In genomic region chr10:132684164-132684891, GRCh38 we compare ENCODE assay signal across 8 cellular contexts.
A peak's percentile ranks its signal among the peaks of the same experiment; 100 is the strongest.
DNase-seq lines count a peak whose midpoint lies in the region; ATAC-seq, FAIRE-seq and TF ChIP-seq lines count a peak whose summit lies in the region.

No MANE protein-coding gene starts in this region.

- H3K4me3 ChIP-seq in fibroblast of the aortic adventitia (ENCODE audit: low read depth, low read length): no peak overlapping the region

- peak; percentile 69 for ATAC-seq in HG03097 (IDR thresholded peaks at IDR 0.05; ENCODE audit: low FRiP score, unreplicated experiment)
- ATAC-seq in stimulated activated effector memory CD8-positive, alpha-beta T cell treated with anti-CD3 and anti-CD28 coated beads, Interleukin-12 subunit alpha, Interleukin-12 subunit beta, amount 100 ng/mL, for 72 hours: peak; percentile 99

- peaks cover 38% of the 10 kb centered on the region for H3K4me1 Mint-ChIP-seq in stimulated activated effector memory CD8-positive, alpha-beta T cell treated with anti-CD3 and anti-CD28 coated beads, Interleukin-12 subunit alpha, Interleukin-12 subunit beta, amount 100 ng/mL, for 72 hours

- TF ChIP-seq POLR2A in GM12891 (IDR thresholded peaks at IDR 0.05; ENCODE audit: low read depth, low read length): no peak

- no peak overlapping the region for H3K4me3 Mint-ChIP-seq in stimulated activated effector memory CD8-positive, alpha-beta T cell treated with anti-CD3 and anti-CD28 coated beads, Interleukin-12 subunit alpha, Interleukin-12 subunit beta, amount 100 ng/mL, for 72 hours

- TF ChIP-seq CTCF in fibroblast of the aortic adventitia (IDR thresholded peaks at IDR 0.05; ENCODE audit: insufficient read depth, low read length): no peak

- H3K36me3 Mint-ChIP-seq in stimulated activated effector memory CD8-positive, alpha-beta T cell treated with anti-CD3 and anti-CD28 coated beads, Interleukin-12 subunit alpha, Interleukin-12 subunit beta, amount 100 ng/mL, for 72 hours: no peaks in the 10 kb centered on the region

- DNase-seq in GM12891 (ENCODE audit: insufficient read length, low spot score) (no peak), fibroblast of the aortic adventitia (ENCODE audit: low read depth) (peak; percentile 10), nucleus accumbens (lab: John Stamatoyannopoulos, UW) (no peak), SIG-M5 (lab: John Stamatoyannopoulos, UW) (no peak), NCI-H2196 treated with DMSO at 0.1 percent for 48 hours (lab: John Stamatoyannopoulos, UW; ENCODE audit: unreplicated experiment) (no peak)
- DNase-seq in activated CD4-positive, CD25-positive, alpha-beta regulatory T cell treated with anti-CD3 and anti-CD28 coated beads, Interleukin-2, amount 50 U/mL, for 72 hours: peak; percentile 39
- peak; percentile 14 to 51 for DNase-seq in stimulated activated effector memory CD8-positive, alpha-beta T cell treated with anti-CD3 and anti-CD28 coated beads, Interleukin-12 subunit alpha, Interleukin-12 subunit beta, amount 100 ng/mL, for 72 hours (ENCODE audit: low spot score in 2 of 2)

- H3K9me3 Mint-ChIP-seq in stimulated activated effector memory CD8-positive, alpha-beta T cell treated with anti-CD3 and anti-CD28 coated beads, Interleukin-12 subunit alpha, Interleukin-12 subunit beta, amount 100 ng/mL, for 72 hours: no peaks in the 10 kb centered on the region

- FAIRE-seq in GM12891 (lab: Jason Lieb, UNC): peak; percentile 80

- H3K27ac Mint-ChIP-seq in stimulated activated effector memory CD8-positive, alpha-beta T cell treated with anti-CD3 and anti-CD28 coated beads, Interleukin-12 subunit alpha, Interleukin-12 subunit beta, amount 100 ng/mL, for 72 hours: peak overlapping the region; percentile 60

TF ChIP-seq in GM12891, 5 proteins besides CTCF, POLR2A, EP300 and RAD21:
- TF ChIP-seq POU2F2 (IDR thresholded peaks at IDR 0.05; ENCODE audit: low read depth, low read length) (no peak), SPI1 (IDR thresholded peaks at IDR 0.05; ENCODE audit: low read depth, low read length) (no peak), POLR2AphosphoS5 (IDR thresholded peaks at IDR 0.05; ENCODE audit: low read depth, low read length) (no peak), TAF1 (IDR thresholded peaks at IDR 0.05; ENCODE audit: low read depth, low read length) (no peak), PAX5 (IDR thresholded peaks at IDR 0.05; ENCODE audit: insufficient read depth, low read length, severe bottlenecking) (no peak)

Comparison
In these comparisons a context has a peak if more than half of its experiments do, and no peak if none do; other contexts are left out.
1. DNase-seq: peak in activated CD4-positive, CD25-positive, alpha-beta regulatory T cell treated with anti-CD3 and anti-CD28 coated beads, Interleukin-2, amount 50 U/mL, for 72 hours (single experiment), fibroblast of the aortic adventitia (single experiment) and stimulated activated effector memory CD8-positive, alpha-beta T cell treated with anti-CD3 and anti-CD28 coated beads, Interleukin-12 subunit alpha, Interleukin-12 subunit beta, amount 100 ng/mL, for 72 hours (2 of 2); none in GM12891 (single experiment), nucleus accumbens (0 of 56), SIG-M5 (single experiment) and NCI-H2196 treated with DMSO at 0.1 percent for 48 hours (single experiment).